9 cellular contexts compared by ENCODE assay signal in genomic region chr5:150209020-150209635, GRCh38. TPM values are rescaled to one million over a fixed set of nuclear protein-coding genes. Genes with fewer than 3 reads are reported as not detected.
A peak's percentile ranks its signal among the peaks of the same experiment; 100 is the strongest.
DNase-seq lines count a peak whose midpoint lies in the region; ATAC-seq, FAIRE-seq and TF ChIP-seq lines count a peak whose summit lies in the region.
"Had no signal": no experiment of that assay in that cellular context is flagged by ENCODE, and none has a peak within 500 bp of the region (broad histone marks: within the 10 kb centered on the region; RNA-seq: fewer than 3 reads in every experiment).

No MANE protein-coding gene starts in this region.

- RAD21 ChIA-PET in HCT116 (lab: Charles Lee; ENCODE audit: low non-redundant PET in 1 of 2, low total read pairs in 2 of 2, uncharacterized antibody in 2 of 2, unreplicated experiment in 2 of 2): no interaction called here

- BruUV-seq in HCT116 (replicated peaks; lab: Mats Ljungman, UMichigan): no TSS peak

- no peak overlapping the region for H3K4me3 ChIP-seq in A549
- no peak overlapping the region for H3K4me3 ChIP-seq in HCT116 (replicated peaks in 1 of 2; ENCODE audit: low read depth in 1 of 2, low read length in 2 of 2)
- H3K4me3 ChIP-seq in left lung: no peak overlapping the region

- no peaks in the 10 kb centered on the region for H3K9me2 ChIP-seq in HCT116 (ENCODE audit: insufficient read depth)

- no peak for TF ChIP-seq EP300 in A549 (IDR thresholded peaks at IDR 0.05)

- TF ChIP-seq POLR2A in A549 (IDR thresholded peaks at IDR 0.05; ENCODE audit: low read length) (no peak), HCT116 (IDR thresholded peaks at IDR 0.05; ENCODE audit: borderline replicate concordance, extremely low read depth, insufficient read depth, insufficient read length) (no peak)

- H3K9ac ChIP-seq in HCT116 (ENCODE audit: low read length): no peak overlapping the region

- H3K36me3 Mint-ChIP-seq in activated naive CD8-positive, alpha-beta T cell treated with anti-CD3 and anti-CD28 coated beads for 36 hours: no peaks in the 10 kb centered on the region

- intact Hi-C loops in HCT116 (cut with micrococcal nuclease): no loop called here
- intact Hi-C loops in left lung (cut with DNase I): no loop called here

- WGBS in A549 (ENCODE audit: missing lambda C conversion rate): 81% methylated on average over 26 of the region's 26 CpGs

- H4K20me1 ChIP-seq in HCT116 (ENCODE audit: insufficient read depth): no peaks in the 10 kb centered on the region

- POLR2A ChIA-PET in A549 (lab: Yijun Ruan, JAX) (no interaction called here), HCT116 (lab: Charles Lee) (no interaction called here)

- no peak for TF ChIP-seq RAD21 in A549 (conservative IDR thresholded peaks at IDR 0.05 in 1 of 2, IDR thresholded peaks at IDR 0.05 in 1 of 2)
- TF ChIP-seq RAD21 in HCT116 (IDR thresholded peaks at IDR 0.05; ENCODE audit: low read depth): no peak

- H3K27me3 ChIP-seq in HCT116 (ENCODE audit: insufficient read depth, low read length): no peaks in the 10 kb centered on the region
- H3K27me3 ChIP-seq in left lung: peaks cover 0 to 28% of the 10 kb centered on the region in 2 donors

- peaks cover 17% of the 10 kb centered on the region for H3K27me3 Mint-ChIP-seq in activated naive CD8-positive, alpha-beta T cell treated with anti-CD3 and anti-CD28 coated beads for 36 hours

- peak in 1 of 2 experiments; percentile 11 for DNase-seq in A549 (ENCODE audit: low read depth in 1 of 2, low spot score in 1 of 2)
- no peak for DNase-seq in HCT116 (ENCODE audit: low read depth, low spot score)
- DNase-seq in activated naive CD8-positive, alpha-beta T cell treated with anti-CD3 and anti-CD28 coated beads for 36 hours: peak; percentile 33
- DNase-seq in left lung: peak in 1 of 2 donors; percentile 68
- DNase-seq in T-helper 9 cell: no peak
- DNase-seq in RPMI8226: no peak
- no peak for DNase-seq in NCI-H146 (lab: John Stamatoyannopoulos, UW)
- DNase-seq: activated effector memory CD4-positive, alpha-beta T cell treated with anti-CD3 and anti-CD28 coated beads, Interleukin-2, amount 50 U/mL, for 16 hours had no signal

- H3K27ac ChIP-seq in A549 (peak overlapping the region in 1 of 2 experiments; percentile 66; a peak in 3 of 6 replicates), HCT116 (ENCODE audit: low read depth, low read length) (no peak overlapping the region), left lung (no peak overlapping the region)

- H3K4me1 Mint-ChIP-seq in activated naive CD8-positive, alpha-beta T cell treated with anti-CD3 and anti-CD28 coated beads for 36 hours: peaks cover 25% of the 10 kb centered on the region

- H3K9me3 ChIP-seq in A549 (no peaks in the 10 kb centered on the region), HCT116 (ENCODE audit: control insufficient read depth in 1 of 2, insufficient read depth in 1 of 2, low read depth in 1 of 2, low read length in 2 of 2) (no peaks in the 10 kb centered on the region), left lung (no peaks in the 10 kb centered on the region)

- H3K4me2 ChIP-seq in A549 (peak overlapping the region; percentile 19; the same call in 1 of the 3 replicates), HCT116 (ENCODE audit: low read length) (peak overlapping the region; percentile 44)

- no peaks in the 10 kb centered on the region for H3K9me3 Mint-ChIP-seq in activated naive CD8-positive, alpha-beta T cell treated with anti-CD3 and anti-CD28 coated beads for 36 hours

- H3K4me1 ChIP-seq in A549 (peaks cover 7% of the 10 kb centered on the region; the same call in 1 of the 3 replicates), HCT116 (ENCODE audit: control insufficient read depth in 1 of 2, insufficient read depth in 2 of 2, low read length in 2 of 2) (peaks cover 0 to 12% of the 10 kb centered on the region in 2 experiments; a peak in 2 of 4 replicates), left lung (no peaks in the 10 kb centered on the region)

- peak in 1 of 2 experiments; percentile 35; a peak in 3 of 6 replicates for ATAC-seq in A549
- ATAC-seq in HCT116: no peak
- ATAC-seq in left lung: peak; percentile 89
- no peak for ATAC-seq in GM18517 (IDR thresholded peaks at IDR 0.05; ENCODE audit: unreplicated experiment)

- H2AFZ ChIP-seq in HCT116 (ENCODE audit: low read depth, low read length, poor library complexity, severe bottlenecking): no peak overlapping the region

- H3K36me3 ChIP-seq in HCT116 (ENCODE audit: control insufficient read depth in 1 of 2, insufficient read depth in 2 of 2, low read length in 2 of 2) (no peaks in the 10 kb centered on the region), left lung (no peaks in the 10 kb centered on the region)

- CTCF ChIA-PET in A549 (lab: Yijun Ruan, JAX) (interaction anchor here (1.2 to 6.7 kb wide), 5 partner anchors 8 to 375 kb away, joined by 3 to 57 read pairs (median 4); partner anchors contain the start of gene ARSI), HCT116 (lab: Charles Lee) (no interaction called here)

- H3K79me2 ChIP-seq in HCT116 (ENCODE audit: insufficient read depth, low read length): no peaks in the 10 kb centered on the region

- H3K4me3 Mint-ChIP-seq in activated naive CD8-positive, alpha-beta T cell treated with anti-CD3 and anti-CD28 coated beads for 36 hours: peak overlapping the region; percentile 32

- H3K27ac Mint-ChIP-seq in activated naive CD8-positive, alpha-beta T cell treated with anti-CD3 and anti-CD28 coated beads for 36 hours: no peak overlapping the region

- TF ChIP-seq CTCF in A549 (IDR thresholded peaks at IDR 0.05): no peak
- TF ChIP-seq CTCF in HCT116 (IDR thresholded peaks at IDR 0.05 in 2 of 3, conservative IDR thresholded peaks at IDR 0.05 in 1 of 3; ENCODE audit: borderline replicate concordance in 1 of 3, insufficient read depth in 1 of 3, low read depth in 2 of 3, low read length in 2 of 3): no peak
- TF ChIP-seq CTCF in left lung (IDR thresholded peaks at IDR 0.05): no peak

- FAIRE-seq in A549 (lab: Jason Lieb, UNC): no peak

TF ChIP-seq in A549, 52 proteins besides CTCF, POLR2A, EP300 and RAD21:
- TF ChIP-seq CBX2 (IDR thresholded peaks at IDR 0.05; ENCODE audit: borderline replicate concordance, low read depth) (no peak), HEYL (CRISPR knock-in tag; IDR thresholded peaks at IDR 0.05) (no peak)

TF ChIP-seq in HCT116, 20 proteins besides CTCF, POLR2A, EP300 and RAD21:
- TF ChIP-seq REST (IDR thresholded peaks at IDR 0.05; ENCODE audit: low read depth): no peak
- no peak for TF ChIP-seq ZFX (IDR thresholded peaks at IDR 0.05)
- TF ChIP-seq EZH2 (IDR thresholded peaks at IDR 0.05): no peak
- TF ChIP-seq CBX3 (IDR thresholded peaks at IDR 0.05; ENCODE audit: low read depth): no peak
- no peak for TF ChIP-seq CEBPB (IDR thresholded peaks at IDR 0.05; ENCODE audit: low read depth)

RNA-seq across cellular contexts. Expression of gene SLC6A7, which starts 19.3 kb away (rescaled TPM):
- polyA plus RNA-seq in A549 (2011; rRNA removed) (not detected in 2 replicates), A549 (2017; fragmentation: RNase III; extraction: RNeasy Plus Mini Kit Qiagen cat#74134 plus additional on column Dnase treatment) (not detected in 3 replicates)
- polyA plus RNA-seq in A549 (2012; cell fraction: cytosol; rRNA removed): not detected in 2 replicates
- polyA plus RNA-seq in A549 (2012; cell fraction: nucleus; rRNA removed): not detected in 2 replicates
- polyA minus RNA-seq in A549 (2011; rRNA and poly(A)+ RNA removed): 0.04 TPM in 1 of 2 replicates, not detected in the other
- total RNA-seq in HCT116 (2021; ENCODE audit: unreplicated experiment) (not detected), left lung (not detected)
- polyA plus RNA-seq in HCT116 (2012): not detected in 2 replicates
- total RNA-seq in activated naive CD8-positive, alpha-beta T cell treated with anti-CD3 and anti-CD28 coated beads for 36 hours: not detected

RNA-seq across cellular contexts. Expression of gene CDX1, which starts 42.5 kb away (rescaled TPM):
- polyA plus RNA-seq in A549 (2011; rRNA removed) (not detected in 2 replicates), A549 (2017; fragmentation: RNase III; extraction: RNeasy Plus Mini Kit Qiagen cat#74134 plus additional on column Dnase treatment) (not detected in 3 replicates)
- polyA plus RNA-seq in A549 (2012; cell fraction: cytosol; rRNA removed): not detected in 2 replicates
- polyA plus RNA-seq in A549 (2012; cell fraction: nucleus; rRNA removed): not detected in 2 replicates
- not detected in 2 replicates for polyA minus RNA-seq in A549 (2011; rRNA and poly(A)+ RNA removed)
- total RNA-seq in HCT116 (2021; ENCODE audit: unreplicated experiment) (not detected), left lung (under 1 TPM in 1 of 2 donors, not detected in 1; 0.52 TPM)
- not detected in 2 replicates for polyA plus RNA-seq in HCT116 (2012)
- not detected for total RNA-seq in activated naive CD8-positive, alpha-beta T cell treated with anti-CD3 and anti-CD28 coated beads for 36 hours

RNA-seq across cellular contexts. Expression of gene PDGFRB, which starts 53.5 kb away (rescaled TPM):
- polyA plus RNA-seq in A549 (2011; rRNA removed): 0.15 and 0.22 TPM in 2 replicates
- polyA plus RNA-seq in A549 (2012; cell fraction: cytosol; rRNA removed): 0.05 and 0.09 TPM in 2 replicates
- polyA plus RNA-seq in A549 (2012; cell fraction: nucleus; rRNA removed): 0.18 and 0.38 TPM in 2 replicates
- 0.05 to 0.24 TPM (median 0.22 TPM) in 3 replicates for polyA plus RNA-seq in A549 (2017; fragmentation: RNase III; extraction: RNeasy Plus Mini Kit Qiagen cat#74134 plus additional on column Dnase treatment)
- polyA minus RNA-seq in A549 (2011; rRNA and poly(A)+ RNA removed): 0.25 and 0.54 TPM in 2 replicates
- 0.34 TPM for total RNA-seq in HCT116 (2021; ENCODE audit: unreplicated experiment)
- 0.18 and 0.67 TPM in 2 replicates for polyA plus RNA-seq in HCT116 (2012)
- total RNA-seq in activated naive CD8-positive, alpha-beta T cell treated with anti-CD3 and anti-CD28 coated beads for 36 hours: 1 to 10 TPM; 1.1 to 1.5 TPM
- total RNA-seq in left lung: 100 to 1,000 TPM; 129 TPM

Comparison
In these comparisons a context has a peak if more than half of its experiments do, and no peak if none do; other contexts are left out.
1. RNA of gene PDGFRB, which starts 53.5 kb away (total RNA-seq): 129 TPM in left lung; 1.1 to 1.5 TPM in activated naive CD8-positive, alpha-beta T cell treated with anti-CD3 and anti-CD28 coated beads for 36 hours and 0.34 TPM in HCT116 (single experiment); every median in the first group is over 10 times any median in the second.